8 cellular contexts compared by ENCODE assay signal in genomic region chr7:95478139-95479037, GRCh38. TPM values are rescaled to one million over a fixed set of nuclear protein-coding genes. Genes with fewer than 3 reads are reported as not detected.
DNase-seq lines count a peak whose midpoint lies in the region; ATAC-seq and TF ChIP-seq lines count a peak whose summit lies in the region.

No MANE protein-coding gene starts in this region.

- peaks cover 13% of the 10 kb centered on the region for H3K27me3 Mint-ChIP-seq in stimulated activated naive CD8-positive, alpha-beta T cell treated with anti-CD3 and anti-CD28 coated beads, Interleukin-15, amount 100 ng/mL, for 72 hours

- peak overlapping the region; percentile 68 for H2AFZ ChIP-seq in hepatocyte

- H3K9me3 Mint-ChIP-seq in stimulated activated naive CD8-positive, alpha-beta T cell treated with anti-CD3 and anti-CD28 coated beads, Interleukin-15, amount 100 ng/mL, for 72 hours, result no peaks in the 10 kb centered on the region

- H3K36me3 ChIP-seq in hepatocyte (replicated peaks; ENCODE audit: insufficient read depth, low read depth) (no peaks in the 10 kb centered on the region), H7 (replicated peaks; ENCODE audit: control insufficient read depth, insufficient read depth, low read length) (no peaks in the 10 kb centered on the region)

- H3K9me3 ChIP-seq in hepatocyte (ENCODE audit: low read depth), result no peaks in the 10 kb centered on the region

- H4K20me1 ChIP-seq in hepatocyte (ENCODE audit: insufficient read depth, poor library complexity, severe bottlenecking), result no peaks in the 10 kb centered on the region

- peak overlapping the region; percentile 77 for H3K27ac ChIP-seq in hepatocyte

- H3K4me3 Mint-ChIP-seq in stimulated activated naive CD8-positive, alpha-beta T cell treated with anti-CD3 and anti-CD28 coated beads, Interleukin-15, amount 100 ng/mL, for 72 hours, result no peak overlapping the region

- H3K4me3 ChIP-seq in hepatocyte (no peak overlapping the region), H7 (ENCODE audit: insufficient read depth, low read depth, low read length) (no peak overlapping the region)

- H3K27ac Mint-ChIP-seq in stimulated activated naive CD8-positive, alpha-beta T cell treated with anti-CD3 and anti-CD28 coated beads, Interleukin-15, amount 100 ng/mL, for 72 hours, result no peak overlapping the region

- no peaks in the 10 kb centered on the region for H3K27me3 ChIP-seq in hepatocyte
- no peaks in the 10 kb centered on the region for H3K27me3 ChIP-seq in H7 (ENCODE audit: control insufficient read depth, insufficient read depth, low read length)

- peak overlapping the region; percentile 58 for H3K4me2 ChIP-seq in hepatocyte

- no peak for ATAC-seq in HG02798 (IDR thresholded peaks at IDR 0.05; ENCODE audit: poor library complexity, unreplicated experiment)
- ATAC-seq in stimulated activated naive CD8-positive, alpha-beta T cell treated with anti-CD3 and anti-CD28 coated beads, Interleukin-15, amount 100 ng/mL, for 72 hours, result no peak

- H3K4me1 Mint-ChIP-seq in stimulated activated naive CD8-positive, alpha-beta T cell treated with anti-CD3 and anti-CD28 coated beads, Interleukin-15, amount 100 ng/mL, for 72 hours, result no peaks in the 10 kb centered on the region

- no peaks in the 10 kb centered on the region for H3K9me2 ChIP-seq in hepatocyte (replicated peaks; ENCODE audit: insufficient read depth)

- WGBS in hepatocyte (ENCODE audit: low lambda C conversion rate, missing lambda C conversion rate), result 33% methylated on average over 19 of the region's 19 CpGs

- no peaks in the 10 kb centered on the region for H3K79me2 ChIP-seq in hepatocyte

- peak; percentile 60 for TF ChIP-seq CTCF in hepatocyte (IDR thresholded peaks at IDR 0.05; ENCODE audit: poor library complexity)

- peaks cover 5% of the 10 kb centered on the region for H3K4me1 ChIP-seq in hepatocyte (ENCODE audit: insufficient read depth)

- peak; percentile 48 to 66 for DNase-seq in NCI-H524 (lab: John Stamatoyannopoulos, UW)
- DNase-seq in NCI-H524 treated with DMSO at 0.1 percent for 48 hours (lab: John Stamatoyannopoulos, UW), result no peak
- peak; percentile 84 for DNase-seq in SW480 (ENCODE audit: low spot score)
- peak; percentile 75 for DNase-seq in hepatocyte (ENCODE audit: low spot score)
- peak; percentile 21 for DNase-seq in stromal cell of bone marrow (ENCODE audit: low read depth)
- no peak for DNase-seq in stimulated activated naive CD8-positive, alpha-beta T cell treated with anti-CD3 and anti-CD28 coated beads, Interleukin-15, amount 100 ng/mL, for 72 hours
- DNase-seq in H7, result no peak

RNA-seq across cellular contexts. Expression of gene ASB4, which starts 7.4 kb away (rescaled TPM):
- total RNA-seq in hepatocyte, result 0.03 and 0.08 TPM in 2 replicates
- 0.35 TPM in 1 of 2 replicates, not detected in the other for polyA plus RNA-seq in hepatocyte
- not detected in 2 replicates for total RNA-seq in H7 (2014; rRNA removed; shearing (Covaris generic))

RNA-seq across cellular contexts. Expression of gene PON2, which starts 43.6 kb away (rescaled TPM):
- total RNA-seq in hepatocyte, result 292 and 337 TPM in 2 replicates
- polyA plus RNA-seq in hepatocyte, result 244 and 273 TPM in 2 replicates
- 34.3 and 35.8 TPM in 2 replicates for total RNA-seq in H7 (2014; rRNA removed; shearing (Covaris generic))

Comparison
In these comparisons a context has a peak if more than half of its experiments do, and no peak if none do; other contexts are left out.
1. DNase-seq: peak in NCI-H524 (2 of 2), SW480 (single experiment), hepatocyte (single experiment) and stromal cell of bone marrow (single experiment); none in NCI-H524 treated with DMSO at 0.1 percent for 48 hours (single experiment), stimulated activated naive CD8-positive, alpha-beta T cell treated with anti-CD3 and anti-CD28 coated beads, Interleukin-15, amount 100 ng/mL, for 72 hours (0 of 2) and H7 (single experiment).